ENCODE assay signal across 29 cellular contexts in genomic region chr1:21027805-21028204, GRCh38.
DNase-seq lines count a peak whose midpoint lies in the region; ATAC-seq, FAIRE-seq and TF ChIP-seq lines count a peak whose summit lies in the region.
"Had no signal": no experiment of that assay in that cellular context is flagged by ENCODE, and none has a peak within 500 bp of the region (broad histone marks: within the 10 kb centered on the region; RNA-seq: fewer than 3 reads in every experiment).

No MANE protein-coding gene starts in this region.

- no peak for FAIRE-seq in A549 (lab: Jason Lieb, UNC)
- FAIRE-seq: H54 had no signal

- H2AK5ac ChIP-seq in mesendoderm (ENCODE audit: low read length): no peak overlapping the region

- no peak overlapping the region for H4K5ac ChIP-seq in mesendoderm (ENCODE audit: low read length)

- H3K27ac ChIP-seq in A549 (no peak overlapping the region), mesendoderm (ENCODE audit: low read depth, low read length) (no peak overlapping the region)
- H3K27ac ChIP-seq: foreskin keratinocyte, heart left ventricle, neural progenitor cell, right atrium auricular region, thoracic aorta, vagina, WERI-Rb-1 had no signal

- H3K4me3 ChIP-seq in A549: no peak overlapping the region
- H3K4me3 ChIP-seq in cardiac fibroblast (replicated peaks in 1 of 2; ENCODE audit: low read depth in 2 of 2, low read length in 2 of 2): no peak overlapping the region
- H3K4me3 ChIP-seq in mesendoderm (ENCODE audit: low read length): no peak overlapping the region
- H3K4me3 ChIP-seq: heart left ventricle, neural progenitor cell, right atrium auricular region, thoracic aorta, vagina had no signal

- H3K4me2 ChIP-seq in A549: peak overlapping the region; percentile 44
- H3K4me2 ChIP-seq in mesendoderm (ENCODE audit: low read length): no peak overlapping the region
- H3K4me2 ChIP-seq: neural progenitor cell had no signal

- H3K9me3 ChIP-seq in A549: no peaks in the 10 kb centered on the region
- H3K9me3 ChIP-seq: heart left ventricle, right atrium auricular region, thoracic aorta had no signal

- CTCF ChIA-PET in A549 (lab: Yijun Ruan, JAX): no interaction called here

- H3K23ac ChIP-seq in mesendoderm (ENCODE audit: low read length): no peak overlapping the region

- no peak overlapping the region for H2BK120ac ChIP-seq in mesendoderm (ENCODE audit: low read depth, low read length)

- H4K8ac ChIP-seq in mesendoderm (ENCODE audit: low read depth, low read length): no peak overlapping the region

- no peak overlapping the region for H3K4ac ChIP-seq in mesendoderm (ENCODE audit: low read depth, low read length)

- DNase-seq in A549 (ENCODE audit: low read depth in 1 of 2, low spot score in 1 of 2): no peak
- DNase-seq in LoVo (ENCODE audit: low spot score): peak; percentile 3
- DNase-seq in cardiac fibroblast (ENCODE audit: low read depth in 2 of 2): peak; percentile 38 to 40
- DNase-seq in immature natural killer cell: no peak
- no peak for DNase-seq in activated CD8-positive, alpha-beta memory T cell treated with anti-CD3 and anti-CD28 coated beads for 24 hours
- DNase-seq in mesendoderm: no peak
- DNase-seq: activated CD4-positive, alpha-beta T cell treated with anti-CD3 and anti-CD28 coated beads for 4 hours; activated CD8-positive, alpha-beta T cell treated with anti-CD3 and anti-CD28 coated beads, Interleukin-2, amount 10 ng/mL, durations not matched to agents 7 days and 5 days; cortex of kidney; DND-41; effector memory CD8-positive, alpha-beta T cell; foreskin keratinocyte; GF-D8; heart left ventricle; NCI-H2107; NCI-H446; NCI-H748 treated with DMSO at 0.1 percent for 48 hours; SIG-M5; stimulated activated CD4-positive, alpha-beta T cell treated with anti-CD3 and anti-CD28 coated beads, Interleukin-1b, Interleukin-23, amount 100 ng/mL, for 48 hours; stimulated activated naive CD8-positive, alpha-beta T cell treated with anti-CD3 and anti-CD28 coated beads, Interleukin-15, Interleukin-2, amounts not matched to agents 100 U/mL and 50 U/mL, for 24 hours; WERI-Rb-1 had no signal

- H2BK15ac ChIP-seq in mesendoderm (replicated peaks; ENCODE audit: low read depth): no peak overlapping the region

- peaks cover 20 to 64% of the 10 kb centered on the region in 2 donors for H3K4me1 Mint-ChIP-seq in immature natural killer cell
- H3K4me1 Mint-ChIP-seq: neural progenitor cell had no signal

- POLR2A ChIA-PET in A549 (lab: Yijun Ruan, JAX): no interaction called here

- TF ChIP-seq CTCF in A549 (IDR thresholded peaks at IDR 0.05) (no peak), cardiac fibroblast (IDR thresholded peaks at IDR 0.05; ENCODE audit: low read depth, low read length) (no peak)

- no peak overlapping the region for H3K56ac ChIP-seq in mesendoderm (ENCODE audit: low read length)

- no peak overlapping the region for H3K18ac ChIP-seq in mesendoderm (ENCODE audit: low read length)

- TF ChIP-seq POLR2A in A549 (IDR thresholded peaks at IDR 0.05; ENCODE audit: low read length): no peak

- no peaks in the 10 kb centered on the region for H3K9me3 Mint-ChIP-seq in immature natural killer cell
- H3K9me3 Mint-ChIP-seq: activated naive CD4-positive, alpha-beta T cell treated with anti-CD3 and anti-CD28 coated beads, Interleukin-2, amount 50 U/mL, for 72 hours; effector memory CD8-positive, alpha-beta T cell had no signal

- no peak for TF ChIP-seq RAD21 in A549 (conservative IDR thresholded peaks at IDR 0.05 in 1 of 2, IDR thresholded peaks at IDR 0.05 in 1 of 2)

- peaks cover 52% of the 10 kb centered on the region for H3K4me1 ChIP-seq in A549
- H3K4me1 ChIP-seq in mesendoderm (ENCODE audit: control insufficient read depth, low read depth, low read length): peaks cover 2% of the 10 kb centered on the region
- H3K4me1 ChIP-seq: neural progenitor cell had no signal

- peaks cover 7% of the 10 kb centered on the region for H3K79me1 ChIP-seq in mesendoderm (ENCODE audit: low read length)

- TF ChIP-seq EP300 in A549 (IDR thresholded peaks at IDR 0.05): no peak

- peak overlapping the region in 5 of 6 donors; percentile 11 to 55 (median 19) for H3K27ac Mint-ChIP-seq in immature natural killer cell
- H3K27ac Mint-ChIP-seq: activated CD8-positive, alpha-beta T cell treated with anti-CD3 and anti-CD28 coated beads, Interleukin-2, amount 10 ng/mL, durations not matched to agents 7 days and 5 days; activated naive CD4-positive, alpha-beta T cell treated with anti-CD3 and anti-CD28 coated beads, Interleukin-2, amount 50 U/mL, for 72 hours; neural progenitor cell had no signal

- peaks cover 4% of the 10 kb centered on the region for H3K79me2 ChIP-seq in mesendoderm (ENCODE audit: control insufficient read depth, insufficient read depth, low read length)

- peak overlapping the region in 1 of 5 donors; percentile 12 for H3K4me3 Mint-ChIP-seq in immature natural killer cell
- H3K4me3 Mint-ChIP-seq: activated CD8-positive, alpha-beta T cell treated with anti-CD3 and anti-CD28 coated beads, Interleukin-2, amount 10 ng/mL, durations not matched to agents 7 days and 5 days; effector memory CD8-positive, alpha-beta T cell; neural progenitor cell had no signal

- peaks cover 0 to 6% (median 2%) of the 10 kb centered on the region in 3 donors for H3K36me3 Mint-ChIP-seq in immature natural killer cell

- H3K27me3 ChIP-seq in mesendoderm (ENCODE audit: insufficient read depth, low read length, poor library complexity): no peaks in the 10 kb centered on the region
- H3K27me3 ChIP-seq: foreskin keratinocyte, heart left ventricle, neural progenitor cell, right atrium auricular region, vagina had no signal

- H3K36me3 ChIP-seq in mesendoderm (ENCODE audit: control insufficient read depth, insufficient read depth, low read length): no peaks in the 10 kb centered on the region
- H3K36me3 ChIP-seq: heart left ventricle, neural progenitor cell, right atrium auricular region, thoracic aorta, vagina, WERI-Rb-1 had no signal

- ATAC-seq in A549 (no peak), HG03571 (IDR thresholded peaks at IDR 0.05; ENCODE audit: unreplicated experiment) (no peak), HG02798 (IDR thresholded peaks at IDR 0.05; ENCODE audit: poor library complexity, unreplicated experiment) (no peak)
- ATAC-seq: activated CD8-positive, alpha-beta T cell treated with anti-CD3 and anti-CD28 coated beads, Interleukin-2, amount 10 ng/mL, durations not matched to agents 7 days and 5 days; activated naive CD4-positive, alpha-beta T cell treated with anti-CD3 and anti-CD28 coated beads, Interleukin-2, amount 50 U/mL, for 72 hours; effector memory CD8-positive, alpha-beta T cell; foreskin keratinocyte; heart left ventricle; stimulated activated naive CD8-positive, alpha-beta T cell treated with anti-CD3 and anti-CD28 coated beads, Interleukin-15, Interleukin-2, amounts not matched to agents 100 U/mL and 50 U/mL, for 24 hours had no signal

- no peak overlapping the region for H3K9ac ChIP-seq in mesendoderm (ENCODE audit: low read length)
- H3K9ac ChIP-seq: neural progenitor cell had no signal

- H2BK5ac ChIP-seq in mesendoderm (ENCODE audit: low read length): no peak overlapping the region

- 57% methylated on average over 1 of the region's 1 CpG for WGBS in A549 (ENCODE audit: missing lambda C conversion rate)
- WGBS in mesendoderm (ENCODE audit: extremely low coverage, insufficient coverage, low lambda C conversion rate): no CpG with 5 or more reads among the region's 1 CpG

- H3K27me3 Mint-ChIP-seq in immature natural killer cell (ENCODE audit: low read depth in 3 of 3): peaks cover 0 to 4% (median 3%) of the 10 kb centered on the region in 3 donors
- H3K27me3 Mint-ChIP-seq: effector memory CD8-positive, alpha-beta T cell had no signal

TF ChIP-seq in A549, 52 proteins besides CTCF, POLR2A, EP300 and RAD21:
- TF ChIP-seq KDM1A (IDR thresholded peaks at IDR 0.05; ENCODE audit: low read depth) (no peak), HOXB13 (CRISPR knock-in tag; IDR thresholded peaks at IDR 0.05; ENCODE audit: low read depth) (no peak), EHF (CRISPR knock-in tag; IDR thresholded peaks at IDR 0.05) (no peak), CBX2 (IDR thresholded peaks at IDR 0.05; ENCODE audit: borderline replicate concordance, low read depth) (no peak)

Comparison
In these comparisons a context has a peak if more than half of its experiments do, and no peak if none do; other contexts are left out.
1. DNase-seq: peak in LoVo (single experiment) and cardiac fibroblast (2 of 2); none in A549 (0 of 2), immature natural killer cell (0 of 3), activated CD8-positive, alpha-beta memory T cell treated with anti-CD3 and anti-CD28 coated beads for 24 hours (single experiment) and mesendoderm (single experiment).